In genomic region chr15:89155656-89156055, GRCh38 we compare ENCODE assay signal across 19 cellular contexts.
"Had no signal": no experiment of that assay in that cellular context is flagged by ENCODE, and none has a peak within 500 bp of the region (broad histone marks: within the 10 kb centered on the region; RNA-seq: fewer than 3 reads in every experiment).

No MANE protein-coding gene starts in this region.

- H3K27me3 ChIP-seq: esophagus squamous epithelium, hepatocyte had no signal

- H3K4me3 ChIP-seq: esophagus squamous epithelium, hepatocyte had no signal

- H3K4me3 Mint-ChIP-seq: activated CD4-positive, alpha-beta T cell treated with anti-CD3 and anti-CD28 coated beads for 36 hours; activated naive CD4-positive, alpha-beta T cell treated with anti-CD3 and anti-CD28 coated beads, Interleukin-2, amount 50 U/mL, for 24 hours; dendritic cell treated with granulocyte-macrophage colony-stimulating factor and Interleukin-4, amounts not matched to agents 40 ng/mL and 50 ng/mL, for 4 days; mesothelial cell of epicardium; nephron; stimulated activated naive CD8-positive, alpha-beta T cell treated with anti-CD3 and anti-CD28 coated beads, Interleukin-15, amount 100 ng/mL, for 72 hours; type B pancreatic cell; WTC11 had no signal

- H3K9me3 ChIP-seq: esophagus squamous epithelium had no signal

- H3K4me1 Mint-ChIP-seq: activated naive CD4-positive, alpha-beta T cell treated with anti-CD3 and anti-CD28 coated beads, Interleukin-2, amount 50 U/mL, for 24 hours; mesothelial cell of epicardium; stimulated activated naive CD8-positive, alpha-beta T cell treated with anti-CD3 and anti-CD28 coated beads, Interleukin-15, amount 100 ng/mL, for 72 hours had no signal

- H3K9me3 Mint-ChIP-seq: activated naive CD4-positive, alpha-beta T cell treated with anti-CD3 and anti-CD28 coated beads, Interleukin-2, amount 50 U/mL, for 24 hours; dendritic cell treated with granulocyte-macrophage colony-stimulating factor and Interleukin-4, amounts not matched to agents 40 ng/mL and 50 ng/mL, for 4 days; mesothelial cell of epicardium; nephron; stimulated activated naive CD8-positive, alpha-beta T cell treated with anti-CD3 and anti-CD28 coated beads, Interleukin-15, amount 100 ng/mL, for 72 hours; type B pancreatic cell; WTC11 had no signal

- H3K27ac Mint-ChIP-seq: activated CD4-positive, alpha-beta T cell treated with anti-CD3 and anti-CD28 coated beads for 36 hours; activated naive CD4-positive, alpha-beta T cell treated with anti-CD3 and anti-CD28 coated beads, Interleukin-2, amount 50 U/mL, for 24 hours; dendritic cell treated with granulocyte-macrophage colony-stimulating factor and Interleukin-4, amounts not matched to agents 40 ng/mL and 50 ng/mL, for 4 days; mesothelial cell of epicardium; nephron; type B pancreatic cell; WTC11 had no signal

- H3K4me2 ChIP-seq: hepatocyte had no signal

- H3K79me2 ChIP-seq: hepatocyte had no signal

- H3K27ac ChIP-seq: esophagus squamous epithelium, hepatocyte had no signal

- H3K27me3 Mint-ChIP-seq: activated CD4-positive, alpha-beta T cell treated with anti-CD3 and anti-CD28 coated beads for 36 hours; activated naive CD4-positive, alpha-beta T cell treated with anti-CD3 and anti-CD28 coated beads, Interleukin-2, amount 50 U/mL, for 24 hours; dendritic cell treated with granulocyte-macrophage colony-stimulating factor and Interleukin-4, amounts not matched to agents 40 ng/mL and 50 ng/mL, for 4 days; stimulated activated naive CD8-positive, alpha-beta T cell treated with anti-CD3 and anti-CD28 coated beads, Interleukin-15, amount 100 ng/mL, for 72 hours; type B pancreatic cell had no signal

- H2AFZ ChIP-seq: hepatocyte had no signal

- DNase-seq: activated CD4-positive, alpha-beta T cell treated with anti-CD3 and anti-CD28 coated beads for 36 hours; activated CD4-positive, alpha-beta T cell treated with anti-CD3 and anti-CD28 coated beads, Interleukin-2, amount 50 U/mL, for 48 hours; activated gamma-delta T cell; effector CD8-positive, alpha-beta T cell; esophagus squamous epithelium; occipital lobe; posterior cingulate gyrus; retina; small intestine; stimulated activated CD4-positive, alpha-beta T cell treated with anti-CD3 and anti-CD28 coated beads, Interleukin-15, amount 100 ng/mL, for 24 hours; stimulated activated CD4-positive, alpha-beta T cell treated with anti-CD3 and anti-CD28 coated beads, Interleukin-2, amount 100 ng/mL, for 48 hours; stimulated activated naive CD8-positive, alpha-beta T cell treated with anti-CD3 and anti-CD28 coated beads, Interleukin-15, amount 100 ng/mL, for 72 hours had no signal

- ATAC-seq: activated CD4-positive, alpha-beta T cell treated with anti-CD3 and anti-CD28 coated beads for 36 hours; stimulated activated naive CD8-positive, alpha-beta T cell treated with anti-CD3 and anti-CD28 coated beads, Interleukin-15, amount 100 ng/mL, for 72 hours; WTC11 had no signal
